Comparison of ENCODE assay signal across 1 cellular context in the genomic region with DNA sequence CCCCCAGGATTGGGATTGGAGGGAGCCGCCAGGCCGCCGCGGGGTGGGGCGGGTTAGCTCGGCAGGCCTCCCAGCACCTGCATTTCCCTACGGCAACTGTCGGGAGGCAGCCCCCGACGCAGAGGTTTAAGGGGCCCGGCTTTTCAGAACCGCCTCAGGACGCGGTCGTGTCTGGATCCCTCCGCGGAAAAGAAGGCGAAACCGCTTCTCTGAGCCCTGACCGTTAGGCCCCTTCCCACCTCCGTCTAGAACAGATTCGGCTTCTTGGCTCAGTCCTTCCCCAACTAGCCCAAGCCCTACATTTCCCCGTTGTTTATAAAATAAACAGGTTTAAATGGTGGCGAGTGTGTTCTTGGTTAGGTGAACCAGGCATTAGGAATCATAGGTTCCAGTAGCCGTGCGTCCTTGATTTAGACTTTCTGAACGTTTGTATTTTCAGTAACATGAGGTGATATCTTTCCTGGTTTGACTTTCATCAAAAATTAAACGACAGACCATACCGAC.
TF ChIP-seq lines count a peak whose summit lies in the region.

No MANE protein-coding gene starts in this region.

TF ChIP-seq in HepG2, 621 proteins besides CTCF, POLR2A, EP300 and RAD21 (continued from another document and continues in another):
- TF ChIP-seq, protein P1, sequence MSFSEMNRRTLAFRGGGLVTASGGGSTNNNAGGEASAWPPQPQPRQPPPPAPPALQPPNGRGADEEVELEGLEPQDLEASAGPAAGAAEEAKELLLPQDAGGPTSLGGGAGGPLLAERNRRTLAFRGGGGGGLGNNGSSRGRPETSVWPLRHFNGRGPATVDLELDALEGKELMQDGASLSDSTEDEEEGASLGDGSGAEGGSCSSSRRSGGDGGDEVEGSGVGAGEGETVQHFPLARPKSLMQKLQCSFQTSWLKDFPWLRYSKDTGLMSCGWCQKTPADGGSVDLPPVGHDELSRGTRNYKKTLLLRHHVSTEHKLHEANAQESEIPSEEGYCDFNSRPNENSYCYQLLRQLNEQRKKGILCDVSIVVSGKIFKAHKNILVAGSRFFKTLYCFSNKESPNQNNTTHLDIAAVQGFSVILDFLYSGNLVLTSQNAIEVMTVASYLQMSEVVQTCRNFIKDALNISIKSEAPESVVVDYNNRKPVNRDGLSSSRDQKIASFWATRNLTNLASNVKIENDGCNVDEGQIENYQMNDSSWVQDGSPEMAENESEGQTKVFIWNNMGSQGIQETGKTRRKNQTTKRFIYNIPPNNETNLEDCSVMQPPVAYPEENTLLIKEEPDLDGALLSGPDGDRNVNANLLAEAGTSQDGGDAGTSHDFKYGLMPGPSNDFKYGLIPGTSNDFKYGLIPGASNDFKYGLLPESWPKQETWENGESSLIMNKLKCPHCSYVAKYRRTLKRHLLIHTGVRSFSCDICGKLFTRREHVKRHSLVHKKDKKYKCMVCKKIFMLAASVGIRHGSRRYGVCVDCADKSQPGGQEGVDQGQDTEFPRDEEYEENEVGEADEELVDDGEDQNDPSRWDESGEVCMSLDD (CRISPR knock-in tag; IDR thresholded peaks at IDR 0.05; ENCODE audit: borderline replicate concordance): 0 out of 2 replicates have a peak, but pooled peaks have one; percentile 12
- TF ChIP-seq, protein P2, sequence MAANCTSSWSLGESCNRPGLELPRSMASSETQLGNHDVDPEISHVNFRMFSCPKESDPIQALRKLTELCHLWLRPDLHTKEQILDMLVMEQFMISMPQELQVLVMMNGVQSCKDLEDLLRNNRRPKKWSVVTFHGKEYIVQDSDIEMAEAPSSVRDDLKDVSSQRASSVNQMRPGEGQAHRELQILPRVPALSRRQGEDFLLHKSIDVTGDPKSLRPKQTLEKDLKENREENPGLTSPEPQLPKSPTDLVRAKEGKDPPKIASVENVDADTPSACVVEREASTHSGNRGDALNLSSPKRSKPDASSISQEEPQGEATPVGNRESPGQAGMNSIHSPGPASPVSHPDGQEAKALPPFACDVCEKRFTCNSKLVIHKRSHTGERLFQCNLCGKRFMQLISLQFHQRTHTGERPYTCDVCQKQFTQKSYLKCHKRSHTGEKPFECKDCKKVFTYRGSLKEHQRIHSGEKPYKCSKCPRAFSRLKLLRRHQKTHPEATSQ (CRISPR knock-in tag; IDR thresholded peaks at IDR 0.05; ENCODE audit: borderline replicate concordance): no peak
- no peak for TF ChIP-seq PPARG (CRISPR knock-in tag; conservative IDR thresholded peaks at IDR 0.05)
- TF ChIP-seq ZNF20 (CRISPR knock-in tag; IDR thresholded peaks at IDR 0.05): no peak
- no peak; the same call in 1 of the 2 replicates for TF ChIP-seq ZNF552 (CRISPR knock-in tag; IDR thresholded peaks at IDR 0.05; ENCODE audit: borderline replicate concordance)
- no peak for TF ChIP-seq ZNF33B (CRISPR knock-in tag; IDR thresholded peaks at IDR 0.05)
- TF ChIP-seq SMARCC2 (IDR thresholded peaks at IDR 0.05): no peak
- TF ChIP-seq HCFC1 (IDR thresholded peaks at IDR 0.05; ENCODE audit: low read depth, low read length): no peak
- no peak for TF ChIP-seq ZNF333 (CRISPR knock-in tag; IDR thresholded peaks at IDR 0.05; ENCODE audit: borderline replicate concordance)
- TF ChIP-seq ZNF557 (CRISPR knock-in tag; IDR thresholded peaks at IDR 0.05): no peak
- TF ChIP-seq, protein P3, sequence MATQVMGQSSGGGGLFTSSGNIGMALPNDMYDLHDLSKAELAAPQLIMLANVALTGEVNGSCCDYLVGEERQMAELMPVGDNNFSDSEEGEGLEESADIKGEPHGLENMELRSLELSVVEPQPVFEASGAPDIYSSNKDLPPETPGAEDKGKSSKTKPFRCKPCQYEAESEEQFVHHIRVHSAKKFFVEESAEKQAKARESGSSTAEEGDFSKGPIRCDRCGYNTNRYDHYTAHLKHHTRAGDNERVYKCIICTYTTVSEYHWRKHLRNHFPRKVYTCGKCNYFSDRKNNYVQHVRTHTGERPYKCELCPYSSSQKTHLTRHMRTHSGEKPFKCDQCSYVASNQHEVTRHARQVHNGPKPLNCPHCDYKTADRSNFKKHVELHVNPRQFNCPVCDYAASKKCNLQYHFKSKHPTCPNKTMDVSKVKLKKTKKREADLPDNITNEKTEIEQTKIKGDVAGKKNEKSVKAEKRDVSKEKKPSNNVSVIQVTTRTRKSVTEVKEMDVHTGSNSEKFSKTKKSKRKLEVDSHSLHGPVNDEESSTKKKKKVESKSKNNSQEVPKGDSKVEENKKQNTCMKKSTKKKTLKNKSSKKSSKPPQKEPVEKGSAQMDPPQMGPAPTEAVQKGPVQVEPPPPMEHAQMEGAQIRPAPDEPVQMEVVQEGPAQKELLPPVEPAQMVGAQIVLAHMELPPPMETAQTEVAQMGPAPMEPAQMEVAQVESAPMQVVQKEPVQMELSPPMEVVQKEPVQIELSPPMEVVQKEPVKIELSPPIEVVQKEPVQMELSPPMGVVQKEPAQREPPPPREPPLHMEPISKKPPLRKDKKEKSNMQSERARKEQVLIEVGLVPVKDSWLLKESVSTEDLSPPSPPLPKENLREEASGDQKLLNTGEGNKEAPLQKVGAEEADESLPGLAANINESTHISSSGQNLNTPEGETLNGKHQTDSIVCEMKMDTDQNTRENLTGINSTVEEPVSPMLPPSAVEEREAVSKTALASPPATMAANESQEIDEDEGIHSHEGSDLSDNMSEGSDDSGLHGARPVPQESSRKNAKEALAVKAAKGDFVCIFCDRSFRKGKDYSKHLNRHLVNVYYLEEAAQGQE (IDR thresholded peaks at IDR 0.05; ENCODE audit: borderline replicate concordance in 1 of 2, low read depth in 1 of 2, low read length in 2 of 2): peak in 1 of 2 experiments; percentile 5; a peak in 1 of 4 replicates
- TF ChIP-seq, protein P4, sequence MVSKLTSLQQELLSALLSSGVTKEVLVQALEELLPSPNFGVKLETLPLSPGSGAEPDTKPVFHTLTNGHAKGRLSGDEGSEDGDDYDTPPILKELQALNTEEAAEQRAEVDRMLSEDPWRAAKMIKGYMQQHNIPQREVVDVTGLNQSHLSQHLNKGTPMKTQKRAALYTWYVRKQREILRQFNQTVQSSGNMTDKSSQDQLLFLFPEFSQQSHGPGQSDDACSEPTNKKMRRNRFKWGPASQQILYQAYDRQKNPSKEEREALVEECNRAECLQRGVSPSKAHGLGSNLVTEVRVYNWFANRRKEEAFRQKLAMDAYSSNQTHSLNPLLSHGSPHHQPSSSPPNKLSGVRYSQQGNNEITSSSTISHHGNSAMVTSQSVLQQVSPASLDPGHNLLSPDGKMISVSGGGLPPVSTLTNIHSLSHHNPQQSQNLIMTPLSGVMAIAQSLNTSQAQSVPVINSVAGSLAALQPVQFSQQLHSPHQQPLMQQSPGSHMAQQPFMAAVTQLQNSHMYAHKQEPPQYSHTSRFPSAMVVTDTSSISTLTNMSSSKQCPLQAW (CRISPR knock-in tag; IDR thresholded peaks at IDR 0.05): no peak; the same call in 1 of the 2 replicates
- TF ChIP-seq ZBTB4 (CRISPR knock-in tag; IDR thresholded peaks at IDR 0.05; ENCODE audit: borderline replicate concordance): no peak
- no peak for TF ChIP-seq TP53 (CRISPR knock-in tag; conservative IDR thresholded peaks at IDR 0.05)
- TF ChIP-seq PRDM15 (CRISPR knock-in tag; IDR thresholded peaks at IDR 0.05): peak; percentile 24; the same call in 1 of the 2 replicates
- TF ChIP-seq MXD3 (CRISPR knock-in tag; IDR thresholded peaks at IDR 0.05): no peak
- 0 out of 2 replicates have a peak, but pooled peaks have one; percentile 64 for TF ChIP-seq ISX (CRISPR knock-in tag; conservative IDR thresholded peaks at IDR 0.05)
- peak; percentile 95 for TF ChIP-seq AGO2 (optimal IDR thresholded peaks at IDR 0.05; ENCODE audit: low read depth, low read length)
- TF ChIP-seq, protein P5, sequence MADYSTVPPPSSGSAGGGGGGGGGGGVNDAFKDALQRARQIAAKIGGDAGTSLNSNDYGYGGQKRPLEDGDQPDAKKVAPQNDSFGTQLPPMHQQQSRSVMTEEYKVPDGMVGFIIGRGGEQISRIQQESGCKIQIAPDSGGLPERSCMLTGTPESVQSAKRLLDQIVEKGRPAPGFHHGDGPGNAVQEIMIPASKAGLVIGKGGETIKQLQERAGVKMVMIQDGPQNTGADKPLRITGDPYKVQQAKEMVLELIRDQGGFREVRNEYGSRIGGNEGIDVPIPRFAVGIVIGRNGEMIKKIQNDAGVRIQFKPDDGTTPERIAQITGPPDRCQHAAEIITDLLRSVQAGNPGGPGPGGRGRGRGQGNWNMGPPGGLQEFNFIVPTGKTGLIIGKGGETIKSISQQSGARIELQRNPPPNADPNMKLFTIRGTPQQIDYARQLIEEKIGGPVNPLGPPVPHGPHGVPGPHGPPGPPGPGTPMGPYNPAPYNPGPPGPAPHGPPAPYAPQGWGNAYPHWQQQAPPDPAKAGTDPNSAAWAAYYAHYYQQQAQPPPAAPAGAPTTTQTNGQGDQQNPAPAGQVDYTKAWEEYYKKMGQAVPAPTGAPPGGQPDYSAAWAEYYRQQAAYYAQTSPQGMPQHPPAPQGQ (CRISPR knock-in tag; IDR thresholded peaks at IDR 0.05; ENCODE audit: borderline replicate concordance): no peak
- no peak for TF ChIP-seq ZSCAN9 (CRISPR knock-in tag; IDR thresholded peaks at IDR 0.05; ENCODE audit: borderline replicate concordance)
- TF ChIP-seq IRF2 (CRISPR knock-in tag; IDR thresholded peaks at IDR 0.05): no peak
- no peak for TF ChIP-seq CCAR2 (optimal IDR thresholded peaks at IDR 0.05; ENCODE audit: low read depth, low read length)
- TF ChIP-seq ZBTB43 (CRISPR knock-in tag; conservative IDR thresholded peaks at IDR 0.05): 0 out of 2 replicates have a peak, but pooled peaks have one; percentile 41
- TF ChIP-seq ZNF776 (CRISPR knock-in tag; IDR thresholded peaks at IDR 0.05): no peak
- TF ChIP-seq PRDM4 (CRISPR knock-in tag; IDR thresholded peaks at IDR 0.05; ENCODE audit: borderline replicate concordance): no peak
- TF ChIP-seq MXI1 (IDR thresholded peaks at IDR 0.05; ENCODE audit: borderline replicate concordance, low read depth, low read length): peak; percentile 43; the same call in 2 of the 3 replicates
